ENCODE assay signal across 8 cellular contexts in the genomic region with DNA sequence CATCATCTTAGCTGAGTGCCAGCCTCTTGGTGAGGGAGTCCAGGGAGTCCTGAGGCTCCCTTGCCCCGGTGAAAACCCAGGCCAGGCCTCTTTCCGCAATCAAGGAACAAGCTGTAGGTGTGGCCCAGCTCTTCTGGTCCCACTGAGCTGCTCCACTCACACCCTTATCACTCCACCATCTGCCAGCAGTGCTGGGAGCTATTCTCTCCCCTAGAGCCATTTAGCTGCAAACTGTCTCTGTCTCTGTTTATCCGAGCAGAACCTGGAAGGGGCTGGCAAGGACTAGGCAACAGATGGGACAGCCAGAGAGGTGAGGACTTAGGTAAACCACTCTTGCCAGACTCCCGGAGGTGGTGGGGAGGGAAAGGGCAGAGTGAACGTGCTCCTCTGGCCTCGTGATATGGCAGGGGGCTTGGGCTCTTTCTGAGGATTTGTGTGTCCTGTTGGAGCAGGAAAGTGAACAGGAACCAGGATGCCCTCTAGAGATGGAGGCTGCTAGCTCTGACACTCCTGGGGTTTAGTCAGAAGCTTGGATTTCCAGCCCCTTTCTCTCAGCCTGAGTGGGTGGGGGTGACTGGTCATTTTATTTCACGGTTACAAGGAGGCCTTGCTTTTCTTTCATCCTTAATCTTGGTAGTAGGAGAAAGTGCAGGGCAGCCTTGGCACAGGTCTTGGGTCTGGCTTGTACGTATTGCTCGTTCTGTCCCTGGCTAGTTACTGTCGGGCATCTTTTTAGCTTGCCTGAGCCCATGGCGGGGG. TPM values are rescaled to one million over a fixed set of nuclear protein-coding genes. Genes with fewer than 3 reads are reported as not detected.
DNase-seq lines count a peak whose midpoint lies in the region; ATAC-seq and TF ChIP-seq lines count a peak whose summit lies in the region.

No MANE protein-coding gene starts in this region.

- peaks cover 0 to 65% of the 10 kb centered on the region in 2 donors for H3K4me1 ChIP-seq in right atrium auricular region

- H3K27ac Mint-ChIP-seq in activated naive CD8-positive, alpha-beta T cell: peak overlapping the region; percentile 85
- peak overlapping the region; percentile 42 for H3K27ac Mint-ChIP-seq in stimulated activated memory B cell treated with anti-CD40 and anti-IgM and Interleukin-4, amounts not matched to agents 10 μg/mL and 1 μg/mL and 100 μg/mL, for 72 hours

- DNase-seq in NCI-H1092 treated with DMSO at 0.1 percent for 48 hours (lab: John Stamatoyannopoulos, UW): peak; percentile 29
- no peak for DNase-seq in right atrium auricular region (ENCODE audit: low spot score)
- DNase-seq in SIG-M5 (lab: John Stamatoyannopoulos, UW): no peak

- peaks cover 0 to 3% of the 10 kb centered on the region in 2 donors for H3K9me3 ChIP-seq in right atrium auricular region

- H3K27ac ChIP-seq in right atrium auricular region: peak overlapping the region; percentile 68 to 73

- H3K27me3 Mint-ChIP-seq in activated naive CD8-positive, alpha-beta T cell: no peaks in the 10 kb centered on the region
- no peaks in the 10 kb centered on the region for H3K27me3 Mint-ChIP-seq in stimulated activated memory B cell treated with anti-CD40 and anti-IgM and Interleukin-4, amounts not matched to agents 10 μg/mL and 1 μg/mL and 100 μg/mL, for 72 hours

- no peak overlapping the region for H3K4me3 ChIP-seq in right atrium auricular region

- H3K36me3 Mint-ChIP-seq in activated naive CD8-positive, alpha-beta T cell: peaks cover 16% of the 10 kb centered on the region
- H3K36me3 Mint-ChIP-seq in stimulated activated memory B cell treated with anti-CD40 and anti-IgM and Interleukin-4, amounts not matched to agents 10 μg/mL and 1 μg/mL and 100 μg/mL, for 72 hours: peaks cover 56% of the 10 kb centered on the region

- ATAC-seq in stimulated activated memory B cell treated with anti-CD40 and anti-IgM and Interleukin-4, amounts not matched to agents 10 μg/mL and 1 μg/mL and 100 μg/mL, for 72 hours: no peak
- ATAC-seq in GM18502 (IDR thresholded peaks at IDR 0.05; ENCODE audit: poor library complexity, unreplicated experiment) (no peak), GM18868 (IDR thresholded peaks at IDR 0.05; ENCODE audit: unreplicated experiment) (no peak), HG03354 (IDR thresholded peaks at IDR 0.05; ENCODE audit: poor library complexity, severe bottlenecking, unreplicated experiment) (no peak)

- no peaks in the 10 kb centered on the region for H3K27me3 ChIP-seq in right atrium auricular region

- H3K36me3 ChIP-seq in right atrium auricular region: no peaks in the 10 kb centered on the region

- H3K9me3 Mint-ChIP-seq in activated naive CD8-positive, alpha-beta T cell (ENCODE audit: low read depth): peaks cover 11% of the 10 kb centered on the region
- peaks cover 8% of the 10 kb centered on the region for H3K9me3 Mint-ChIP-seq in stimulated activated memory B cell treated with anti-CD40 and anti-IgM and Interleukin-4, amounts not matched to agents 10 μg/mL and 1 μg/mL and 100 μg/mL, for 72 hours

- H3K4me1 Mint-ChIP-seq in activated naive CD8-positive, alpha-beta T cell (ENCODE audit: low read depth): peaks cover 94% of the 10 kb centered on the region
- peaks cover 80% of the 10 kb centered on the region for H3K4me1 Mint-ChIP-seq in stimulated activated memory B cell treated with anti-CD40 and anti-IgM and Interleukin-4, amounts not matched to agents 10 μg/mL and 1 μg/mL and 100 μg/mL, for 72 hours

- TF ChIP-seq CTCF in right atrium auricular region (IDR thresholded peaks at IDR 0.05): no peak

- H3K4me3 Mint-ChIP-seq in activated naive CD8-positive, alpha-beta T cell: no peak overlapping the region
- no peak overlapping the region for H3K4me3 Mint-ChIP-seq in stimulated activated memory B cell treated with anti-CD40 and anti-IgM and Interleukin-4, amounts not matched to agents 10 μg/mL and 1 μg/mL and 100 μg/mL, for 72 hours

RNA-seq across cellular contexts. Expression of gene B3GNT2, which starts 19.6 kb away (rescaled TPM):
- 10 to 100 TPM; 17.7 to 31.1 TPM for total RNA-seq in right atrium auricular region
